Comparison of ENCODE assay signal across 21 cellular contexts in the genomic region with DNA sequence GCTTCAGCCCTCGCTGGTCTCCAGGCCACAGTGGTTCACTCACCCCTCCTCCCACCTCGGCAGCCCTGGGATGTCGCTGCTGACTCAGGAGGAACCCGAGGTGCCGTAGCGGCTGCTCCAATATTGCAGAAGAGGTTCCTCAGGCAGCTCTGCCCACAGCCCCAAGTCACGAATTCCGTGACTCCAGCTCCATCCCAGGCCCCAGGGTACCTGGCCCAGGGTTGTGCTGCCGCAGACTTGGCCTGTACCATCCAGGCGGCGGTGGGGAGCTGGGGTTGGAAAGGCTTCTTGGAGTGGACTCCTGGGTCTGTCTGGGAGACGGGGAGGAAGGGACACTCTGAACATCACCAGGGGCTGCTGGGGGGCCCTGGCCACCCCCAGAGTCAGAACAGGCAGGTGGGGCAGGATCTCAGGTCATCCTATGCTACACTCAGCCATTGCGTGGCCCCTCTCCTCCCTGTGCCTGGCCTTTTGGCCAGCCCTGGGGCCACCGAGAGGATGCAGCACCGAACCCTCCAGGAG. TPM values are rescaled to one million over a fixed set of nuclear protein-coding genes. Genes with fewer than 3 reads are reported as not detected.
A peak's percentile ranks its signal among the peaks of the same experiment; 100 is the strongest.
DNase-seq lines count a peak whose midpoint lies in the region; ATAC-seq, FAIRE-seq and TF ChIP-seq lines count a peak whose summit lies in the region.
"Had no signal": no experiment of that assay in that cellular context is flagged by ENCODE, and none has a peak within 500 bp of the region (broad histone marks: within the 10 kb centered on the region; RNA-seq: fewer than 3 reads in every experiment).

No MANE protein-coding gene starts in this region.

- no peaks in the 10 kb centered on the region for H3K79me2 ChIP-seq in mammary epithelial cell (ENCODE audit: insufficient read depth, low read length)
- no peaks in the 10 kb centered on the region for H3K79me2 ChIP-seq in HepG2 (ENCODE audit: insufficient read depth, low read length)

- no peak for FAIRE-seq in HepG2 (lab: Jason Lieb, UNC)

- peaks cover 19% of the 10 kb centered on the region for H3K4me1 ChIP-seq in mammary epithelial cell (ENCODE audit: insufficient read depth, low read length)
- peaks cover 55% of the 10 kb centered on the region for H3K4me1 ChIP-seq in HepG2 (ENCODE audit: insufficient read depth, low read length)
- peaks cover 0 to 17% (median 2%) of the 10 kb centered on the region in 4 donors for H3K4me1 ChIP-seq in tibial nerve
- H3K4me1 ChIP-seq: uterus had no signal

- TF ChIP-seq EP300 in HepG2 (IDR thresholded peaks at IDR 0.05; ENCODE audit: low read depth in 2 of 2, low read length in 2 of 2) (no peak), HepG2 (CRISPR knock-in tag; IDR thresholded peaks at IDR 0.05; ENCODE audit: borderline replicate concordance) (no peak), tibial nerve (IDR thresholded peaks at IDR 0.05) (no peak)

- TF ChIP-seq POLR2A in HepG2 (IDR thresholded peaks at IDR 0.05; ENCODE audit: insufficient read depth in 1 of 2, low read depth in 2 of 2, low read length in 2 of 2) (no peak), tibial nerve (IDR thresholded peaks at IDR 0.05) (no peak)

- WGBS in mammary epithelial cell (ENCODE audit: low coverage, missing lambda C conversion rate): 69% methylated on average over 11 of the region's 15 CpGs
- WGBS in HepG2 (ENCODE audit: low lambda C conversion rate): 56% methylated on average over 13 of the region's 15 CpGs
- 50 to 71% methylated on average over 10 to 14 of the region's 15 CpGs for WGBS in tibial nerve, 2 donors

- H3K27me3 ChIP-seq in MG63: no peaks in the 10 kb centered on the region
- no peaks in the 10 kb centered on the region for H3K27me3 ChIP-seq in mammary epithelial cell (ENCODE audit: insufficient read depth, low read length)
- no peaks in the 10 kb centered on the region for H3K27me3 ChIP-seq in HepG2 (ENCODE audit: control insufficient read depth in 1 of 2, insufficient read depth in 2 of 2, low read length in 2 of 2)
- H3K27me3 ChIP-seq in tibial nerve: no peaks in the 10 kb centered on the region
- H3K27me3 ChIP-seq: brain microvascular endothelial cell, ovary, uterus had no signal

- no peak for TF ChIP-seq RAD21 in HepG2 (CRISPR knock-in tag; IDR thresholded peaks at IDR 0.05)

- no peak overlapping the region for H2AFZ ChIP-seq in mammary epithelial cell (ENCODE audit: low read depth, low read length)
- no peak overlapping the region for H2AFZ ChIP-seq in HepG2 (ENCODE audit: low read length)

- H4K20me1 ChIP-seq in mammary epithelial cell (ENCODE audit: insufficient read depth, low read length) (no peaks in the 10 kb centered on the region), HepG2 (ENCODE audit: insufficient read depth, low read length) (no peaks in the 10 kb centered on the region)

- dilution Hi-C loops in mammary epithelial cell (cut with HindIII; ENCODE audit: low sequenced_read_pairs): loop anchor here (5.0 kb wide), 1 partner anchor 79 kb away; no protein-coding TSS in a partner anchor

- peak; percentile 50 for DNase-seq in DMS53 (lab: John Stamatoyannopoulos, UW)
- no peak for DNase-seq in DMS53 treated with DMSO at 0.1 percent for 48 hours (lab: John Stamatoyannopoulos, UW; ENCODE audit: unreplicated experiment)
- DNase-seq in MG63: peak; percentile 50
- DNase-seq in mammary epithelial cell: peak; percentile 17
- no peak for DNase-seq in HepG2 (ENCODE audit: low spot score)
- DNase-seq in NCI-H2227 (lab: John Stamatoyannopoulos, UW; ENCODE audit: unreplicated experiment): no peak
- DNase-seq in tibial nerve (ENCODE audit: low spot score in 2 of 2): no peak
- DNase-seq: activated naive CD4-positive, alpha-beta T cell treated with anti-CD3 and anti-CD28 coated beads for 36 hours; brain microvascular endothelial cell; CD8-positive, alpha-beta T cell; effector CD8-positive, alpha-beta T cell; immature natural killer cell; NCI-H1092; NCI-H446; stimulated activated naive CD8-positive, alpha-beta T cell treated with anti-CD3 and anti-CD28 coated beads, Interleukin-15, amount 100 ng/mL, for 72 hours; T-cell; uterus had no signal

- BruUV-seq in mammary epithelial cell (replicated peaks; lab: Mats Ljungman, UMichigan) (no TSS peak), HepG2 (replicated peaks; lab: Mats Ljungman, UMichigan) (no TSS peak)

- H3K9me3 ChIP-seq in MG63: no peaks in the 10 kb centered on the region
- no peaks in the 10 kb centered on the region for H3K9me3 ChIP-seq in mammary epithelial cell (replicated peaks; ENCODE audit: insufficient read depth, low read length)
- no peaks in the 10 kb centered on the region for H3K9me3 ChIP-seq in HepG2 (ENCODE audit: low read length)
- no peaks in the 10 kb centered on the region for H3K9me3 ChIP-seq in tibial nerve
- H3K9me3 ChIP-seq: ovary, uterus had no signal

- CTCF ChIA-PET in mammary epithelial cell (lab: Charles Lee; ENCODE audit: low non-redundant PET): no interaction called here
- CTCF ChIA-PET in HepG2 (lab: Yijun Ruan, JAX; ENCODE audit: low intra/inter-chr PET ratio, low total read pairs): interaction anchor here (2.9 kb wide), 1 partner anchor 96 kb away, joined by 54 read pairs; no protein-coding TSS in a partner anchor

- H3K9ac ChIP-seq in mammary epithelial cell (ENCODE audit: insufficient read depth, low read length) (no peak overlapping the region), HepG2 (ENCODE audit: insufficient read depth, low read depth, low read length) (peak overlapping the region; percentile 75)

- in situ Hi-C loops in mammary epithelial cell (cut with MboI; ENCODE audit: low sequenced_read_pairs in 2 of 2): no loop called here
- in situ Hi-C loops in HepG2 (cut with HindIII; ENCODE audit: extremely low pct_ligation_motif_present, low pct_unique_long_range_greater_than_20kb): no loop called here

- TF ChIP-seq CTCF in mammary epithelial cell (conservative IDR thresholded peaks at IDR 0.05 in 1 of 2, IDR thresholded peaks at IDR 0.05 in 1 of 2; ENCODE audit: extremely low read depth in 1 of 2, insufficient read depth in 1 of 2, low read depth in 1 of 2, low read length in 2 of 2) (no peak), HepG2 (CRISPR knock-in tag; IDR thresholded peaks at IDR 0.05) (no peak), tibial nerve (IDR thresholded peaks at IDR 0.05) (no peak)

- ATAC-seq in HepG2 (no peak; the same call in 2 of the 3 replicates), GM21717 (IDR thresholded peaks at IDR 0.05; ENCODE audit: unreplicated experiment) (no peak)
- ATAC-seq: activated CD4-positive, CD25-positive, alpha-beta regulatory T cell treated with anti-CD3 and anti-CD28 coated beads, Interleukin-2, amount 50 U/mL, for 24 hours; CD8-positive, alpha-beta T cell; HCT116; stimulated activated naive CD8-positive, alpha-beta T cell treated with anti-CD3 and anti-CD28 coated beads, Interleukin-15, amount 100 ng/mL, for 72 hours; T-cell had no signal

- no peak overlapping the region for H3K4me3 ChIP-seq in MG63
- H3K4me3 ChIP-seq in mammary epithelial cell (replicated peaks in 1 of 3; ENCODE audit: insufficient read depth in 1 of 3, low read depth in 2 of 3, low read length in 3 of 3): no peak overlapping the region
- peak overlapping the region in 2 of 3 experiments; percentile 6 to 71; a peak in 2 of 6 replicates for H3K4me3 ChIP-seq in HepG2 (replicated peaks in 1 of 3; ENCODE audit: insufficient read depth in 1 of 3, low read depth in 2 of 3, low read length in 3 of 3)
- no peak overlapping the region for H3K4me3 ChIP-seq in tibial nerve
- H3K4me3 ChIP-seq: ovary, uterus had no signal

- POLR2A ChIA-PET in HepG2 (lab: Yijun Ruan, JAX): interaction anchor here (1.2 to 3.5 kb wide), 6 partner anchors 11 to 95 kb away, joined by 3 to 22 read pairs (median 6); no protein-coding TSS in a partner anchor

- intact Hi-C loops in mammary epithelial cell (cut with micrococcal nuclease): no loop called here
- intact Hi-C loops in HepG2 (cut with micrococcal nuclease; ENCODE audit: unreplicated experiment): loop anchor here (5.0 kb wide), 3 partner anchors 34 to 334 kb away; partner anchors contain the start of gene RGS12

- H3K27ac ChIP-seq in mammary epithelial cell (ENCODE audit: insufficient read depth, low read depth, low read length) (no peak overlapping the region), HepG2 (ENCODE audit: extremely low read length, insufficient read depth, low read length) (peak overlapping the region; percentile 89), tibial nerve (peak overlapping the region in 1 of 4 donors; percentile 9)
- H3K27ac ChIP-seq: brain microvascular endothelial cell, ovary, uterus had no signal

- H3K4me2 ChIP-seq in mammary epithelial cell (ENCODE audit: insufficient read depth, low read depth, low read length) (no peak overlapping the region), HepG2 (ENCODE audit: low read depth, low read length) (peak overlapping the region; percentile 96)

- H3K36me3 ChIP-seq in MG63 (no peaks in the 10 kb centered on the region), mammary epithelial cell (ENCODE audit: insufficient read depth, low read length) (no peaks in the 10 kb centered on the region), HepG2 (replicated peaks in 1 of 2; ENCODE audit: control insufficient read depth in 1 of 2, insufficient read depth in 2 of 2, low read length in 2 of 2) (no peaks in the 10 kb centered on the region; a peak in 1 of 5 replicates), tibial nerve (no peaks in the 10 kb centered on the region)
- H3K36me3 ChIP-seq: brain microvascular endothelial cell, ovary, uterus had no signal

RNA-seq across cellular contexts. Expression of gene HGFAC, which starts 0.7 kb away (rescaled TPM):
- 0.53 TPM in 1 of 2 replicates, not detected in the other for total RNA-seq in MG63 (2014; rRNA removed; shearing (Covaris generic); ENCODE audit: low replicate concordance)
- total RNA-seq in mammary epithelial cell (not detected), HepG2 (2016; rRNA removed; fragmentation: Illumina TruSeq; extraction: Trizol) (0.98 and 8.5 TPM in 2 replicates), tibial nerve (not detected)
- polyA plus RNA-seq in mammary epithelial cell (not detected), HepG2 (2011; rRNA removed) (63.6 and 107 TPM in 2 replicates)
- not detected for polyA minus RNA-seq in mammary epithelial cell
- total RNA-seq in HepG2 (2016; cell fraction: cytosol; rRNA removed; fragmentation: Illumina TruSeq; extraction: Trizol; ENCODE audit: low read depth): 1.8 and 1.9 TPM in 2 replicates
- total RNA-seq in HepG2 (2016; cell fraction: insoluble cytoplasmic fraction; rRNA removed; fragmentation: Illumina TruSeq; extraction: Trizol): 1.2 and 9.0 TPM in 2 replicates
- total RNA-seq in HepG2 (2016; cell fraction: membrane; rRNA removed; fragmentation: Illumina TruSeq; extraction: Trizol): 1.4 and 1.8 TPM in 2 replicates
- total RNA-seq in HepG2 (2016; cell fraction: nucleus; rRNA removed; fragmentation: Illumina TruSeq; extraction: Trizol): 14.0 and 15.7 TPM in 2 replicates
- polyA plus RNA-seq in HepG2 (2011; cell fraction: cytosol; rRNA removed): 8.9 and 16.3 TPM in 2 replicates
- 1,761 and 2,041 TPM in 2 replicates for polyA plus RNA-seq in HepG2 (2011; cell fraction: nucleus; rRNA removed)
- 31.4 and 46.5 TPM in 2 replicates for polyA plus RNA-seq in HepG2 (2012)
- polyA plus RNA-seq in HepG2 (2016; cell fraction: cytosol; fragmentation: Illumina TruSeq; extraction: Trizol; ENCODE audit: low read depth): 1.9 and 2.1 TPM in 2 replicates
- 1.9 and 2.5 TPM in 2 replicates for polyA plus RNA-seq in HepG2 (2016; cell fraction: insoluble cytoplasmic fraction; fragmentation: Illumina TruSeq; extraction: Trizol; ENCODE audit: low read depth)
- 1.6 and 2.1 TPM in 2 replicates for polyA plus RNA-seq in HepG2 (2016; cell fraction: membrane; fragmentation: Illumina TruSeq; extraction: Trizol; ENCODE audit: low read depth)
- polyA plus RNA-seq in HepG2 (2016; cell fraction: nucleus; fragmentation: Illumina TruSeq; extraction: Trizol; ENCODE audit: insufficient read depth, low read depth): 65.6 and 66.9 TPM in 2 replicates
- 15.4 TPM in 1 of 2 replicates, not detected in the other for polyA minus RNA-seq in HepG2 (2011; rRNA and poly(A)+ RNA removed; ENCODE audit: low replicate concordance)
- polyA minus RNA-seq in HepG2 (2011; cell fraction: cytosol; rRNA and poly(A)+ RNA removed): 5.8 and 5.9 TPM in 2 replicates
- polyA minus RNA-seq in HepG2 (2011; cell fraction: nucleus; rRNA and poly(A)+ RNA removed): 43.4 and 57.3 TPM in 2 replicates
- total RNA-seq: activated naive CD4-positive, alpha-beta T cell treated with anti-CD3 and anti-CD28 coated beads for 36 hours; CD8-positive, alpha-beta T cell had no signal
- polyA plus RNA-seq: immature natural killer cell had no signal

RNA-seq across cellular contexts. Expression of gene DOK7, which starts 22.1 kb away (rescaled TPM):
- total RNA-seq in MG63 (2014; rRNA removed; shearing (Covaris generic); ENCODE audit: low replicate concordance): 7.1 and 9.6 TPM in 2 replicates
- total RNA-seq in mammary epithelial cell (10 to 100 TPM; 10.6 to 19.3 TPM), HepG2 (2016; rRNA removed; fragmentation: Illumina TruSeq; extraction: Trizol) (0.07 TPM in 1 of 2 replicates, not detected in the other), tibial nerve (under 1 TPM in 1 of 4 donors, not detected in 3; 0.66 TPM)
- polyA plus RNA-seq in mammary epithelial cell (2.8 TPM), HepG2 (2011; rRNA removed) (0.03 and 0.05 TPM in 2 replicates)
- polyA minus RNA-seq in mammary epithelial cell: 5.2 TPM
- total RNA-seq in HepG2 (2016; cell fraction: cytosol; rRNA removed; fragmentation: Illumina TruSeq; extraction: Trizol; ENCODE audit: low read depth): not detected in 2 replicates
- 0.04 TPM in 1 of 2 replicates, not detected in the other for total RNA-seq in HepG2 (2016; cell fraction: insoluble cytoplasmic fraction; rRNA removed; fragmentation: Illumina TruSeq; extraction: Trizol)
- 0.06 TPM in 1 of 2 replicates, not detected in the other for total RNA-seq in HepG2 (2016; cell fraction: membrane; rRNA removed; fragmentation: Illumina TruSeq; extraction: Trizol)
- total RNA-seq in HepG2 (2016; cell fraction: nucleus; rRNA removed; fragmentation: Illumina TruSeq; extraction: Trizol): not detected in 2 replicates
- polyA plus RNA-seq in HepG2 (2011; cell fraction: cytosol; rRNA removed): 0.05 and 0.08 TPM in 2 replicates
- polyA plus RNA-seq in HepG2 (2011; cell fraction: nucleus; rRNA removed): 0.26 and 0.32 TPM in 2 replicates
- not detected in 2 replicates for polyA plus RNA-seq in HepG2 (2012)
- not detected in 2 replicates for polyA plus RNA-seq in HepG2 (2016; cell fraction: cytosol; fragmentation: Illumina TruSeq; extraction: Trizol; ENCODE audit: low read depth)
- 0.19 TPM in 1 of 2 replicates, not detected in the other for polyA plus RNA-seq in HepG2 (2016; cell fraction: insoluble cytoplasmic fraction; fragmentation: Illumina TruSeq; extraction: Trizol; ENCODE audit: low read depth)
- polyA plus RNA-seq in HepG2 (2016; cell fraction: membrane; fragmentation: Illumina TruSeq; extraction: Trizol; ENCODE audit: low read depth): not detected in 2 replicates
- polyA plus RNA-seq in HepG2 (2016; cell fraction: nucleus; fragmentation: Illumina TruSeq; extraction: Trizol; ENCODE audit: insufficient read depth, low read depth): not detected in 2 replicates
- 0.38 TPM in 1 of 2 replicates, not detected in the other for polyA minus RNA-seq in HepG2 (2011; rRNA and poly(A)+ RNA removed; ENCODE audit: low replicate concordance)
- polyA minus RNA-seq in HepG2 (2011; cell fraction: cytosol; rRNA and poly(A)+ RNA removed): not detected in 2 replicates
- not detected in 2 replicates for polyA minus RNA-seq in HepG2 (2011; cell fraction: nucleus; rRNA and poly(A)+ RNA removed)
- total RNA-seq: activated naive CD4-positive, alpha-beta T cell treated with anti-CD3 and anti-CD28 coated beads for 36 hours; CD8-positive, alpha-beta T cell had no signal

Comparison
In these comparisons a context has a peak if more than half of its experiments do, and no peak if none do; other contexts are left out.
1. DNase-seq: peak in DMS53 (single experiment), MG63 (single experiment) and mammary epithelial cell (single experiment); none in DMS53 treated with DMSO at 0.1 percent for 48 hours (single experiment), HepG2 (single experiment), NCI-H2227 (single experiment) and tibial nerve (0 of 2).
2. H3K4me3 ChIP-seq: peak in HepG2 (2 of 3); none in MG63 (single experiment), mammary epithelial cell (0 of 3) and tibial nerve (0 of 4).